ENCODE assay signal across 22 cellular contexts in genomic region chr16:265002-265529, GRCh38. TPM values are rescaled to one million over a fixed set of nuclear protein-coding genes. Genes with fewer than 3 reads are reported as not detected.
DNase-seq lines count a peak whose midpoint lies in the region; ATAC-seq, FAIRE-seq and TF ChIP-seq lines count a peak whose summit lies in the region.
"Had no signal": no experiment of that assay in that cellular context is flagged by ENCODE, and none has a peak within 500 bp of the region (broad histone marks: within the 10 kb centered on the region; RNA-seq: fewer than 3 reads in every experiment).

No MANE protein-coding gene starts in this region.

- no peak overlapping the region for H2AFZ ChIP-seq in SK-N-SH (ENCODE audit: low read depth)
- H2AFZ ChIP-seq in HepG2 (ENCODE audit: low read length), result no peak overlapping the region
- H2AFZ ChIP-seq: GM23338 had no signal

- no peak for FAIRE-seq in HepG2 (lab: Jason Lieb, UNC)
- FAIRE-seq: D721Med, G401.6, GM12892 had no signal

- H3K27me3 ChIP-seq in SK-N-SH (ENCODE audit: insufficient read depth) (no peaks in the 10 kb centered on the region), HepG2 (ENCODE audit: control insufficient read depth in 1 of 2, insufficient read depth in 2 of 2, low read length in 2 of 2) (peaks cover 9 to 16% of the 10 kb centered on the region in 2 experiments; a peak in 4 of 5 replicates), testis (no peaks in the 10 kb centered on the region)

- ATAC-seq in SK-N-SH treated with all-trans-retinoic acid at 6 μM for 48 hours (no peak), HepG2 (no peak), HG02588 (IDR thresholded peaks at IDR 0.05; ENCODE audit: unreplicated experiment) (no peak)
- ATAC-seq: CD8-positive, alpha-beta T cell; GM23338 had no signal

- in situ Hi-C loops in HepG2 (cut with HindIII; ENCODE audit: extremely low pct_ligation_motif_present, low pct_unique_long_range_greater_than_20kb), result no loop called here

- H3K4me3 ChIP-seq in SK-N-SH (ENCODE audit: low read depth in 2 of 2, low read length in 1 of 2), result no peak overlapping the region
- H3K4me3 ChIP-seq in HepG2 (replicated peaks in 1 of 3; ENCODE audit: insufficient read depth in 1 of 3, low read depth in 2 of 3, low read length in 3 of 3), result no peak overlapping the region
- H3K4me3 ChIP-seq in testis, result no peak overlapping the region
- H3K4me3 ChIP-seq: GM23338 had no signal

- TF ChIP-seq POLR2A in HepG2 (IDR thresholded peaks at IDR 0.05; ENCODE audit: insufficient read depth in 1 of 2, low read depth in 2 of 2, low read length in 2 of 2), result no peak
- TF ChIP-seq POLR2A in testis (IDR thresholded peaks at IDR 0.05), result no peak

- TSS peak; percentile 54 for BruUV-seq in HepG2 (replicated peaks; lab: Mats Ljungman, UMichigan)

- no peak for TF ChIP-seq EP300 in SK-N-SH (IDR thresholded peaks at IDR 0.05; ENCODE audit: borderline replicate concordance in 1 of 2, low read depth in 1 of 2, low read length in 1 of 2)
- TF ChIP-seq EP300 in HepG2 (IDR thresholded peaks at IDR 0.05; ENCODE audit: low read depth in 2 of 2, low read length in 2 of 2), result no peak
- TF ChIP-seq EP300 in HepG2 (CRISPR knock-in tag; IDR thresholded peaks at IDR 0.05; ENCODE audit: borderline replicate concordance), result no peak

- TF ChIP-seq RAD21 in SK-N-SH (IDR thresholded peaks at IDR 0.05; ENCODE audit: low read length) (no peak), HepG2 (CRISPR knock-in tag; IDR thresholded peaks at IDR 0.05) (no peak)

- H3K9me3 ChIP-seq in SK-N-SH, result no peaks in the 10 kb centered on the region
- no peaks in the 10 kb centered on the region for H3K9me3 ChIP-seq in HepG2 (ENCODE audit: low read length)
- no peaks in the 10 kb centered on the region for H3K9me3 ChIP-seq in testis

- H3K4me1 ChIP-seq in SK-N-SH (ENCODE audit: control insufficient read depth in 1 of 2, insufficient read depth in 2 of 2, low read depth in 1 of 2, low read length in 1 of 2) (peaks cover 0 to 8% of the 10 kb centered on the region in 2 experiments; a peak in 1 of 4 replicates), HepG2 (ENCODE audit: insufficient read depth, low read length) (peaks cover 21% of the 10 kb centered on the region), testis (peaks cover 16% of the 10 kb centered on the region)

- TF ChIP-seq CTCF in SK-N-SH (IDR thresholded peaks at IDR 0.05) (no peak), RWPE1 (conservative IDR thresholded peaks at IDR 0.05; ENCODE audit: low read depth) (no peak), HepG2 (CRISPR knock-in tag; IDR thresholded peaks at IDR 0.05) (no peak), testis (IDR thresholded peaks at IDR 0.05) (no peak)

- H3K79me2 ChIP-seq in SK-N-SH (ENCODE audit: insufficient read depth) (no peaks in the 10 kb centered on the region), HepG2 (ENCODE audit: insufficient read depth, low read length) (no peaks in the 10 kb centered on the region)

- H3K9ac ChIP-seq in SK-N-SH (no peak overlapping the region), HepG2 (ENCODE audit: insufficient read depth, low read depth, low read length) (no peak overlapping the region)

- H3K9me2 ChIP-seq in SK-N-SH, result no peaks in the 10 kb centered on the region

- no peaks in the 10 kb centered on the region for H4K20me1 ChIP-seq in SK-N-SH (ENCODE audit: insufficient read depth)
- H4K20me1 ChIP-seq in HepG2 (ENCODE audit: insufficient read depth, low read length), result no peaks in the 10 kb centered on the region

- H3K36me3 ChIP-seq in SK-N-SH (replicated peaks in 1 of 2; ENCODE audit: control insufficient read depth in 1 of 2, insufficient read depth in 2 of 2, low read length in 1 of 2) (peaks cover 0 to 40% of the 10 kb centered on the region in 2 experiments), HepG2 (replicated peaks in 1 of 2; ENCODE audit: control insufficient read depth in 1 of 2, insufficient read depth in 2 of 2, low read length in 2 of 2) (peaks cover 10 to 12% of the 10 kb centered on the region in 2 experiments; a peak in 4 of 5 replicates), testis (ENCODE audit: low read depth, missing control alignments) (no peaks in the 10 kb centered on the region)

- H3K27ac ChIP-seq in SK-N-SH (ENCODE audit: low read depth in 2 of 2, low read length in 1 of 2) (no peak overlapping the region), RWPE1 (peak overlapping the region; percentile 48), HepG2 (ENCODE audit: extremely low read length, insufficient read depth, low read length) (no peak overlapping the region), testis (peak overlapping the region; percentile 15 to 33)
- H3K27ac ChIP-seq: 22Rv1 had no signal

- POLR2A ChIA-PET in SK-N-SH (lab: Yijun Ruan, JAX) (no interaction called here), RWPE1 (lab: Yijun Ruan, JAX; ENCODE audit: low non-redundant PET) (interaction anchor here (0.6 kb wide), 1 partner anchor 89 kb away, joined by 3 read pairs; no protein-coding TSS in a partner anchor), HepG2 (lab: Yijun Ruan, JAX) (interaction anchor here (0.9 kb wide), 1 partner anchor 30 kb away, joined by 3 read pairs; the partner anchor contains the start of gene FAM234A)

- intact Hi-C loops in HepG2 (cut with micrococcal nuclease; ENCODE audit: unreplicated experiment) (no loop called here), testis (cut with DNase I; ENCODE audit: low total_unique reads) (no loop called here)

- H3F3A ChIP-seq in SK-N-SH (replicated peaks; ENCODE audit: insufficient read depth), result no peaks in the 10 kb centered on the region

- no peak overlapping the region for H3K4me2 ChIP-seq in SK-N-SH
- H3K4me2 ChIP-seq in HepG2 (ENCODE audit: low read depth, low read length), result no peak overlapping the region
- H3K4me2 ChIP-seq: GM23338 had no signal

- CTCF ChIA-PET in SK-N-SH (lab: Yijun Ruan, JAX) (interaction anchor here (0.9 kb wide), 1 partner anchor 98 kb away, joined by 4 read pairs; no protein-coding TSS in a partner anchor), RWPE1 (lab: Yijun Ruan, JAX) (interaction anchor here (1.0 kb wide), 1 partner anchor 16 kb away, joined by 3 read pairs; no protein-coding TSS in a partner anchor), HepG2 (lab: Yijun Ruan, JAX; ENCODE audit: low intra/inter-chr PET ratio, low total read pairs) (no interaction called here)

- DNase-seq in SK-N-SH (peak; percentile 16), RWPE1 (ENCODE audit: low spot score) (no peak), HepG2 (ENCODE audit: low spot score) (no peak), testis (no peak), NCI-H1105 (lab: John Stamatoyannopoulos, UW) (no peak), retina (no peak)
- DNase-seq: CD8-positive, alpha-beta T cell; COR-L47; DMS153; DMS79 treated with DMSO at 0.1 percent for 48 hours; EL had no signal

- 86% methylated on average over 6 of the region's 14 CpGs for WGBS in SK-N-SH (ENCODE audit: low lambda C conversion rate)
- WGBS in HepG2 (ENCODE audit: low lambda C conversion rate), result 92% methylated on average over 7 of the region's 14 CpGs
- WGBS in testis, 2 donors, result 90 to 92% methylated on average over 7 to 13 of the region's 14 CpGs

RNA-seq across cellular contexts. Expression of gene RGS11, which starts 10.7 kb away (rescaled TPM):
- polyA plus RNA-seq in SK-N-SH (2012; rRNA removed) (9.8 and 10.0 TPM in 2 replicates), HepG2 (2011; rRNA removed) (0.11 and 0.24 TPM in 2 replicates), testis (ENCODE audit: insufficient read depth, low read depth, low replicate concordance) (3.0 TPM)
- 0.93 and 1.8 TPM in 2 replicates for polyA plus RNA-seq in SK-N-SH (2012; cell fraction: cytosol; rRNA removed)
- 105 and 118 TPM in 2 replicates for polyA plus RNA-seq in SK-N-SH (2012; cell fraction: nucleus; rRNA removed)
- total RNA-seq in HepG2 (2016; rRNA removed; fragmentation: Illumina TruSeq; extraction: Trizol) (not detected in 2 replicates), testis (1 to 10 TPM; 1.2 to 2.9 TPM)
- total RNA-seq in HepG2 (2016; cell fraction: cytosol; rRNA removed; fragmentation: Illumina TruSeq; extraction: Trizol; ENCODE audit: low read depth), result not detected in 2 replicates
- total RNA-seq in HepG2 (2016; cell fraction: insoluble cytoplasmic fraction; rRNA removed; fragmentation: Illumina TruSeq; extraction: Trizol), result not detected in 2 replicates
- not detected in 2 replicates for total RNA-seq in HepG2 (2016; cell fraction: membrane; rRNA removed; fragmentation: Illumina TruSeq; extraction: Trizol)
- not detected in 2 replicates for total RNA-seq in HepG2 (2016; cell fraction: nucleus; rRNA removed; fragmentation: Illumina TruSeq; extraction: Trizol)
- polyA plus RNA-seq in HepG2 (2011; cell fraction: cytosol; rRNA removed), result 0.03 TPM in 2 replicates
- polyA plus RNA-seq in HepG2 (2011; cell fraction: nucleus; rRNA removed), result 3.2 and 3.4 TPM in 2 replicates
- 0.09 TPM in 2 replicates for polyA plus RNA-seq in HepG2 (2012)
- polyA plus RNA-seq in HepG2 (2016; cell fraction: cytosol; fragmentation: Illumina TruSeq; extraction: Trizol; ENCODE audit: low read depth), result not detected in 2 replicates
- not detected in 2 replicates for polyA plus RNA-seq in HepG2 (2016; cell fraction: insoluble cytoplasmic fraction; fragmentation: Illumina TruSeq; extraction: Trizol; ENCODE audit: low read depth)
- polyA plus RNA-seq in HepG2 (2016; cell fraction: membrane; fragmentation: Illumina TruSeq; extraction: Trizol; ENCODE audit: low read depth), result not detected in 2 replicates
- polyA plus RNA-seq in HepG2 (2016; cell fraction: nucleus; fragmentation: Illumina TruSeq; extraction: Trizol; ENCODE audit: insufficient read depth, low read depth), result not detected in 2 replicates
- polyA minus RNA-seq in HepG2 (2011; rRNA and poly(A)+ RNA removed; ENCODE audit: low replicate concordance), result not detected in 2 replicates
- not detected in 2 replicates for polyA minus RNA-seq in HepG2 (2011; cell fraction: cytosol; rRNA and poly(A)+ RNA removed)
- polyA minus RNA-seq in HepG2 (2011; cell fraction: nucleus; rRNA and poly(A)+ RNA removed), result 0.25 and 0.26 TPM in 2 replicates
- total RNA-seq: A673; CD8-positive, alpha-beta T cell; HT1080 had no signal
- polyA plus RNA-seq: CD14-positive monocyte had no signal

RNA-seq across cellular contexts. Expression of gene ARHGDIG, which starts 15.3 kb away (rescaled TPM):
- 4.8 and 4.9 TPM in 2 replicates for polyA plus RNA-seq in SK-N-SH (2012; rRNA removed)
- polyA plus RNA-seq in SK-N-SH (2012; cell fraction: cytosol; rRNA removed), result 1.7 and 3.3 TPM in 2 replicates
- 14.9 and 18.9 TPM in 2 replicates for polyA plus RNA-seq in SK-N-SH (2012; cell fraction: nucleus; rRNA removed)
- total RNA-seq in HepG2 (2016; rRNA removed; fragmentation: Illumina TruSeq; extraction: Trizol), result 0.24 TPM in 1 of 2 replicates, not detected in the other
- total RNA-seq in HepG2 (2016; cell fraction: cytosol; rRNA removed; fragmentation: Illumina TruSeq; extraction: Trizol; ENCODE audit: low read depth), result 0.26 and 0.61 TPM in 2 replicates
- total RNA-seq in HepG2 (2016; cell fraction: insoluble cytoplasmic fraction; rRNA removed; fragmentation: Illumina TruSeq; extraction: Trizol), result 0.11 TPM in 1 of 2 replicates, not detected in the other
- total RNA-seq in HepG2 (2016; cell fraction: membrane; rRNA removed; fragmentation: Illumina TruSeq; extraction: Trizol), result 0.21 and 0.31 TPM in 2 replicates
- total RNA-seq in HepG2 (2016; cell fraction: nucleus; rRNA removed; fragmentation: Illumina TruSeq; extraction: Trizol), result not detected in 2 replicates
- 0.48 and 0.63 TPM in 2 replicates for polyA plus RNA-seq in HepG2 (2011; rRNA removed)
- polyA plus RNA-seq in HepG2 (2011; cell fraction: cytosol; rRNA removed), result 0.33 and 0.58 TPM in 2 replicates
- polyA plus RNA-seq in HepG2 (2011; cell fraction: nucleus; rRNA removed), result 3.2 and 3.7 TPM in 2 replicates
- polyA plus RNA-seq in HepG2 (2012), result 0.17 and 0.36 TPM in 2 replicates
- polyA plus RNA-seq in HepG2 (2016; cell fraction: cytosol; fragmentation: Illumina TruSeq; extraction: Trizol; ENCODE audit: low read depth), result 0.16 TPM in 1 of 2 replicates, not detected in the other
- not detected in 2 replicates for polyA plus RNA-seq in HepG2 (2016; cell fraction: insoluble cytoplasmic fraction; fragmentation: Illumina TruSeq; extraction: Trizol; ENCODE audit: low read depth)
- polyA plus RNA-seq in HepG2 (2016; cell fraction: membrane; fragmentation: Illumina TruSeq; extraction: Trizol; ENCODE audit: low read depth), result not detected in 2 replicates
- polyA plus RNA-seq in HepG2 (2016; cell fraction: nucleus; fragmentation: Illumina TruSeq; extraction: Trizol; ENCODE audit: insufficient read depth, low read depth), result not detected in 2 replicates
- polyA minus RNA-seq in HepG2 (2011; rRNA and poly(A)+ RNA removed; ENCODE audit: low replicate concordance), result not detected in 2 replicates
- not detected in 2 replicates for polyA minus RNA-seq in HepG2 (2011; cell fraction: cytosol; rRNA and poly(A)+ RNA removed)
- polyA minus RNA-seq in HepG2 (2011; cell fraction: nucleus; rRNA and poly(A)+ RNA removed), result 0.50 TPM in 1 of 2 replicates, not detected in the other
- 1 to 10 TPM; 6.6 to 7.7 TPM for total RNA-seq in testis
- 2.9 TPM for polyA plus RNA-seq in testis (ENCODE audit: insufficient read depth, low read depth, low replicate concordance)
- total RNA-seq: CD8-positive, alpha-beta T cell; HT1080 had no signal
- polyA plus RNA-seq: CD14-positive monocyte had no signal

RNA-seq across cellular contexts. Expression of gene PDIA2, which starts 17.9 kb away (rescaled TPM):
- 1.7 and 2.5 TPM in 2 replicates for polyA plus RNA-seq in SK-N-SH (2012; rRNA removed)
- 0.21 and 0.24 TPM in 2 replicates for polyA plus RNA-seq in SK-N-SH (2012; cell fraction: cytosol; rRNA removed)
- 18.8 and 22.7 TPM in 2 replicates for polyA plus RNA-seq in SK-N-SH (2012; cell fraction: nucleus; rRNA removed)
- total RNA-seq in HepG2 (2016; rRNA removed; fragmentation: Illumina TruSeq; extraction: Trizol), result 0.35 and 0.60 TPM in 2 replicates
- not detected in 2 replicates for total RNA-seq in HepG2 (2016; cell fraction: cytosol; rRNA removed; fragmentation: Illumina TruSeq; extraction: Trizol; ENCODE audit: low read depth)
- total RNA-seq in HepG2 (2016; cell fraction: insoluble cytoplasmic fraction; rRNA removed; fragmentation: Illumina TruSeq; extraction: Trizol), result 0.50 TPM in 1 of 2 replicates, not detected in the other
- not detected in 2 replicates for total RNA-seq in HepG2 (2016; cell fraction: membrane; rRNA removed; fragmentation: Illumina TruSeq; extraction: Trizol)
- 0.81 and 1.0 TPM in 2 replicates for total RNA-seq in HepG2 (2016; cell fraction: nucleus; rRNA removed; fragmentation: Illumina TruSeq; extraction: Trizol)
- 1.9 and 2.9 TPM in 2 replicates for polyA plus RNA-seq in HepG2 (2011; rRNA removed)
- 1.2 and 1.4 TPM in 2 replicates for polyA plus RNA-seq in HepG2 (2011; cell fraction: cytosol; rRNA removed)
- 10.2 and 14.0 TPM in 2 replicates for polyA plus RNA-seq in HepG2 (2011; cell fraction: nucleus; rRNA removed)
- 0.63 and 1.1 TPM in 2 replicates for polyA plus RNA-seq in HepG2 (2012)
- not detected in 2 replicates for polyA plus RNA-seq in HepG2 (2016; cell fraction: cytosol; fragmentation: Illumina TruSeq; extraction: Trizol; ENCODE audit: low read depth)
- polyA plus RNA-seq in HepG2 (2016; cell fraction: insoluble cytoplasmic fraction; fragmentation: Illumina TruSeq; extraction: Trizol; ENCODE audit: low read depth), result not detected in 2 replicates
- not detected in 2 replicates for polyA plus RNA-seq in HepG2 (2016; cell fraction: membrane; fragmentation: Illumina TruSeq; extraction: Trizol; ENCODE audit: low read depth)
- 1.8 and 2.1 TPM in 2 replicates for polyA plus RNA-seq in HepG2 (2016; cell fraction: nucleus; fragmentation: Illumina TruSeq; extraction: Trizol; ENCODE audit: insufficient read depth, low read depth)
- 1.3 TPM in 1 of 2 replicates, not detected in the other for polyA minus RNA-seq in HepG2 (2011; rRNA and poly(A)+ RNA removed; ENCODE audit: low replicate concordance)
- not detected in 2 replicates for polyA minus RNA-seq in HepG2 (2011; cell fraction: cytosol; rRNA and poly(A)+ RNA removed)
- 0.99 TPM in 1 of 2 replicates, not detected in the other for polyA minus RNA-seq in HepG2 (2011; cell fraction: nucleus; rRNA and poly(A)+ RNA removed)
- total RNA-seq in testis, result 1 to 10 TPM; 2.6 to 5.3 TPM
- polyA plus RNA-seq in testis (ENCODE audit: insufficient read depth, low read depth, low replicate concordance), result 1.2 TPM
- total RNA-seq: A673; CD8-positive, alpha-beta T cell had no signal
- polyA plus RNA-seq: BJ, CD14-positive monocyte had no signal

RNA-seq across cellular contexts. Expression of gene FAM234A, which starts 30.4 kb away (rescaled TPM):
- polyA plus RNA-seq in SK-N-SH (2012; rRNA removed), result 91.3 and 126 TPM in 2 replicates
- 59.3 and 86.4 TPM in 2 replicates for polyA plus RNA-seq in SK-N-SH (2012; cell fraction: cytosol; rRNA removed)
- 89.7 and 103 TPM in 2 replicates for polyA plus RNA-seq in SK-N-SH (2012; cell fraction: nucleus; rRNA removed)
- 15.5 and 29.2 TPM in 2 replicates for total RNA-seq in HepG2 (2016; rRNA removed; fragmentation: Illumina TruSeq; extraction: Trizol)
- 11.6 and 13.4 TPM in 2 replicates for total RNA-seq in HepG2 (2016; cell fraction: cytosol; rRNA removed; fragmentation: Illumina TruSeq; extraction: Trizol; ENCODE audit: low read depth)
- total RNA-seq in HepG2 (2016; cell fraction: insoluble cytoplasmic fraction; rRNA removed; fragmentation: Illumina TruSeq; extraction: Trizol), result 15.3 and 31.7 TPM in 2 replicates
- 31.9 and 37.8 TPM in 2 replicates for total RNA-seq in HepG2 (2016; cell fraction: membrane; rRNA removed; fragmentation: Illumina TruSeq; extraction: Trizol)
- total RNA-seq in HepG2 (2016; cell fraction: nucleus; rRNA removed; fragmentation: Illumina TruSeq; extraction: Trizol), result 27.3 and 30.0 TPM in 2 replicates
- 34.4 and 40.2 TPM in 2 replicates for polyA plus RNA-seq in HepG2 (2011; rRNA removed)
- 26.3 and 36.7 TPM in 2 replicates for polyA plus RNA-seq in HepG2 (2011; cell fraction: cytosol; rRNA removed)
- 59.9 and 63.5 TPM in 2 replicates for polyA plus RNA-seq in HepG2 (2011; cell fraction: nucleus; rRNA removed)
- 41.7 and 43.9 TPM in 2 replicates for polyA plus RNA-seq in HepG2 (2012)
- 14.9 and 22.9 TPM in 2 replicates for polyA plus RNA-seq in HepG2 (2016; cell fraction: cytosol; fragmentation: Illumina TruSeq; extraction: Trizol; ENCODE audit: low read depth)
- 19.9 and 25.2 TPM in 2 replicates for polyA plus RNA-seq in HepG2 (2016; cell fraction: insoluble cytoplasmic fraction; fragmentation: Illumina TruSeq; extraction: Trizol; ENCODE audit: low read depth)
- 32.6 and 36.0 TPM in 2 replicates for polyA plus RNA-seq in HepG2 (2016; cell fraction: membrane; fragmentation: Illumina TruSeq; extraction: Trizol; ENCODE audit: low read depth)
- 60.5 and 64.6 TPM in 2 replicates for polyA plus RNA-seq in HepG2 (2016; cell fraction: nucleus; fragmentation: Illumina TruSeq; extraction: Trizol; ENCODE audit: insufficient read depth, low read depth)
- polyA minus RNA-seq in HepG2 (2011; rRNA and poly(A)+ RNA removed; ENCODE audit: low replicate concordance), result 12.9 and 44.2 TPM in 2 replicates
- 18.8 and 24.3 TPM in 2 replicates for polyA minus RNA-seq in HepG2 (2011; cell fraction: cytosol; rRNA and poly(A)+ RNA removed)
- 14.2 and 16.0 TPM in 2 replicates for polyA minus RNA-seq in HepG2 (2011; cell fraction: nucleus; rRNA and poly(A)+ RNA removed)
- 100 to 1,000 TPM; 151 to 168 TPM for total RNA-seq in testis
- polyA plus RNA-seq in testis (ENCODE audit: insufficient read depth, low read depth, low replicate concordance), result 89.7 TPM

RNA-seq across cellular contexts. Expression of gene LUC7L, which starts 35.8 kb away (rescaled TPM):
- polyA plus RNA-seq in SK-N-SH (2012; rRNA removed), result 97.7 and 105 TPM in 2 replicates
- polyA plus RNA-seq in SK-N-SH (2012; cell fraction: cytosol; rRNA removed), result 38.5 and 38.9 TPM in 2 replicates
- polyA plus RNA-seq in SK-N-SH (2012; cell fraction: nucleus; rRNA removed), result 529 and 717 TPM in 2 replicates
- total RNA-seq in HepG2 (2016; rRNA removed; fragmentation: Illumina TruSeq; extraction: Trizol), result 37.3 and 56.9 TPM in 2 replicates
- total RNA-seq in HepG2 (2016; cell fraction: cytosol; rRNA removed; fragmentation: Illumina TruSeq; extraction: Trizol; ENCODE audit: low read depth), result 25.5 and 29.1 TPM in 2 replicates
- 43.9 and 57.2 TPM in 2 replicates for total RNA-seq in HepG2 (2016; cell fraction: insoluble cytoplasmic fraction; rRNA removed; fragmentation: Illumina TruSeq; extraction: Trizol)
- total RNA-seq in HepG2 (2016; cell fraction: membrane; rRNA removed; fragmentation: Illumina TruSeq; extraction: Trizol), result 16.2 and 21.8 TPM in 2 replicates
- total RNA-seq in HepG2 (2016; cell fraction: nucleus; rRNA removed; fragmentation: Illumina TruSeq; extraction: Trizol), result 54.3 and 62.8 TPM in 2 replicates
- polyA plus RNA-seq in HepG2 (2011; rRNA removed), result 48.7 and 49.0 TPM in 2 replicates
- polyA plus RNA-seq in HepG2 (2011; cell fraction: cytosol; rRNA removed), result 15.2 and 20.9 TPM in 2 replicates
- polyA plus RNA-seq in HepG2 (2011; cell fraction: nucleus; rRNA removed), result 310 and 328 TPM in 2 replicates
- polyA plus RNA-seq in HepG2 (2012), result 47.0 and 48.8 TPM in 2 replicates
- polyA plus RNA-seq in HepG2 (2016; cell fraction: cytosol; fragmentation: Illumina TruSeq; extraction: Trizol; ENCODE audit: low read depth), result 11.6 and 12.4 TPM in 2 replicates
- 45.6 and 50.0 TPM in 2 replicates for polyA plus RNA-seq in HepG2 (2016; cell fraction: insoluble cytoplasmic fraction; fragmentation: Illumina TruSeq; extraction: Trizol; ENCODE audit: low read depth)
- polyA plus RNA-seq in HepG2 (2016; cell fraction: membrane; fragmentation: Illumina TruSeq; extraction: Trizol; ENCODE audit: low read depth), result 10.2 and 11.6 TPM in 2 replicates
- 113 and 119 TPM in 2 replicates for polyA plus RNA-seq in HepG2 (2016; cell fraction: nucleus; fragmentation: Illumina TruSeq; extraction: Trizol; ENCODE audit: insufficient read depth, low read depth)
- 17.1 and 19.6 TPM in 2 replicates for polyA minus RNA-seq in HepG2 (2011; rRNA and poly(A)+ RNA removed; ENCODE audit: low replicate concordance)
- polyA minus RNA-seq in HepG2 (2011; cell fraction: cytosol; rRNA and poly(A)+ RNA removed), result 6.7 and 10.6 TPM in 2 replicates
- polyA minus RNA-seq in HepG2 (2011; cell fraction: nucleus; rRNA and poly(A)+ RNA removed), result 142 and 151 TPM in 2 replicates
- total RNA-seq in testis, result 100 to 1,000 TPM; 145 to 192 TPM
- 81.1 TPM for polyA plus RNA-seq in testis (ENCODE audit: insufficient read depth, low read depth, low replicate concordance)

Comparison
In these comparisons a context has a peak if more than half of its experiments do, and no peak if none do; other contexts are left out.
1. H3K27ac ChIP-seq: peak in RWPE1 (single experiment) and testis (2 of 2); none in SK-N-SH (0 of 2) and HepG2 (single experiment).